Comparison of ENCODE assay signal across 1 cellular context in the genomic region with DNA sequence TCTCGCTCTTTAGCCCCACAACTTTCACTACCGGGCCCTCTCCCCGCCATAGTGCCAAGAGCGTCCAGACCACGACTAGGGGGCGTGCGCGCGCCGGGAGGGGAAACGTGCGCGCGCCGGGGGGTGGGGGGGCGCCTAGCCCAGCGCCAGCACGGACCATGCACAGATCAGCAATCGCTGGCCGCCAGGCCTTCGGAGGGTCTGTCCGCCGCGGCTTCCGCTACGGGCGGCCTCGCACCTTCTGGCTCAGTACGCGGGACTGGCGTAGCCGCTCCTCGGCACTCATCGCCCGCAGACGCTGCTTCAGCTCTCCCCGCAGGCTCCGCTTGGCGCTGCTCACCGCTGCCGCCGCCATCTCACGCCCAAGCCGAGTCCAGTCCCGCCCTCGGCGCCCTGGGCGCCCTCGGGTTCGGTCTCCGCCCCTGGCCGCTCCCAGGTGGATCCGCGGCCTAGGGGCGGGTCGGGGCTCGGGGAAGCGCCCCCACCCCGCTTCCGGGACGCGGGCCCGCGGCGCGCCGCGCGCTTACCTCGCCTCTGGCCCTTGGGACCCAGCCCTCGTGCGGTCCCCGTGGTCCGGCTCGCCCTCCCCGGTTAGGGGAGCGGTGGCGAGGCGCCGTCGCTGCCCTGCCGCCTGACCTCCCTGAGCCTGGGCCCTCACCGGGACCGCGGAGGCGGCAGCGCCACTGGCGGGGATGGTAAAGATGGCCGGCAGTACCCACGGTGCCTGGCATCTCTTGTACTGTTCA.
A peak's percentile ranks its signal among the peaks of the same experiment; 100 is the strongest.
TF ChIP-seq lines count a peak whose summit lies in the region.

MTHFS (minus strand) TSS at position 381 of the 746 bp plus-strand sequence; CDS start at position 355, 26 bp downstream.

TF ChIP-seq in HEK293, 187 proteins besides CTCF, POLR2A, EP300 and RAD21 (continued from another document):
- no peak for TF ChIP-seq ZBTB44 (tag by site-specific recombination; IDR thresholded peaks at IDR 0.05)
- peak; percentile 43; the same call in 1 of the 2 replicates for TF ChIP-seq YY2 (tag by site-specific recombination; IDR thresholded peaks at IDR 0.05)
- TF ChIP-seq ZFHX2 (tag by site-specific recombination; conservative IDR thresholded peaks at IDR 0.05), result peak; percentile 13; the same call in 1 of the 2 replicates
- TF ChIP-seq ZNF248 (tag by site-specific recombination; IDR thresholded peaks at IDR 0.05), result no peak
- peak; percentile 94 for TF ChIP-seq PATZ1 (tag by site-specific recombination; IDR thresholded peaks at IDR 0.05)
- no peak for TF ChIP-seq ZNF223 (tag by site-specific recombination; IDR thresholded peaks at IDR 0.05)
- 0 out of 2 replicates have a peak, but pooled peaks have one; percentile 69 for TF ChIP-seq GLI4 (tag by site-specific recombination; IDR thresholded peaks at IDR 0.05)
- TF ChIP-seq MEIS1 (CRISPR knock-in tag; IDR thresholded peaks at IDR 0.05; ENCODE audit: borderline replicate concordance), result no peak
- peak; percentile 89 for TF ChIP-seq ZFP37 (tag by site-specific recombination; IDR thresholded peaks at IDR 0.05)
- TF ChIP-seq EGR2 (tag by site-specific recombination; IDR thresholded peaks at IDR 0.05; ENCODE audit: low read depth), result 0 out of 2 replicates have a peak, but pooled peaks have one; percentile 3
- TF ChIP-seq OVOL3 (tag by site-specific recombination; IDR thresholded peaks at IDR 0.05), result no peak
- peak; percentile 79 for TF ChIP-seq KLF10 (tag by site-specific recombination; IDR thresholded peaks at IDR 0.05)
- no peak for TF ChIP-seq ZNF549 (tag by site-specific recombination; IDR thresholded peaks at IDR 0.05)
- peak; percentile 96 for TF ChIP-seq KLF8 (tag by site-specific recombination; IDR thresholded peaks at IDR 0.05)
- TF ChIP-seq, protein P1, sequence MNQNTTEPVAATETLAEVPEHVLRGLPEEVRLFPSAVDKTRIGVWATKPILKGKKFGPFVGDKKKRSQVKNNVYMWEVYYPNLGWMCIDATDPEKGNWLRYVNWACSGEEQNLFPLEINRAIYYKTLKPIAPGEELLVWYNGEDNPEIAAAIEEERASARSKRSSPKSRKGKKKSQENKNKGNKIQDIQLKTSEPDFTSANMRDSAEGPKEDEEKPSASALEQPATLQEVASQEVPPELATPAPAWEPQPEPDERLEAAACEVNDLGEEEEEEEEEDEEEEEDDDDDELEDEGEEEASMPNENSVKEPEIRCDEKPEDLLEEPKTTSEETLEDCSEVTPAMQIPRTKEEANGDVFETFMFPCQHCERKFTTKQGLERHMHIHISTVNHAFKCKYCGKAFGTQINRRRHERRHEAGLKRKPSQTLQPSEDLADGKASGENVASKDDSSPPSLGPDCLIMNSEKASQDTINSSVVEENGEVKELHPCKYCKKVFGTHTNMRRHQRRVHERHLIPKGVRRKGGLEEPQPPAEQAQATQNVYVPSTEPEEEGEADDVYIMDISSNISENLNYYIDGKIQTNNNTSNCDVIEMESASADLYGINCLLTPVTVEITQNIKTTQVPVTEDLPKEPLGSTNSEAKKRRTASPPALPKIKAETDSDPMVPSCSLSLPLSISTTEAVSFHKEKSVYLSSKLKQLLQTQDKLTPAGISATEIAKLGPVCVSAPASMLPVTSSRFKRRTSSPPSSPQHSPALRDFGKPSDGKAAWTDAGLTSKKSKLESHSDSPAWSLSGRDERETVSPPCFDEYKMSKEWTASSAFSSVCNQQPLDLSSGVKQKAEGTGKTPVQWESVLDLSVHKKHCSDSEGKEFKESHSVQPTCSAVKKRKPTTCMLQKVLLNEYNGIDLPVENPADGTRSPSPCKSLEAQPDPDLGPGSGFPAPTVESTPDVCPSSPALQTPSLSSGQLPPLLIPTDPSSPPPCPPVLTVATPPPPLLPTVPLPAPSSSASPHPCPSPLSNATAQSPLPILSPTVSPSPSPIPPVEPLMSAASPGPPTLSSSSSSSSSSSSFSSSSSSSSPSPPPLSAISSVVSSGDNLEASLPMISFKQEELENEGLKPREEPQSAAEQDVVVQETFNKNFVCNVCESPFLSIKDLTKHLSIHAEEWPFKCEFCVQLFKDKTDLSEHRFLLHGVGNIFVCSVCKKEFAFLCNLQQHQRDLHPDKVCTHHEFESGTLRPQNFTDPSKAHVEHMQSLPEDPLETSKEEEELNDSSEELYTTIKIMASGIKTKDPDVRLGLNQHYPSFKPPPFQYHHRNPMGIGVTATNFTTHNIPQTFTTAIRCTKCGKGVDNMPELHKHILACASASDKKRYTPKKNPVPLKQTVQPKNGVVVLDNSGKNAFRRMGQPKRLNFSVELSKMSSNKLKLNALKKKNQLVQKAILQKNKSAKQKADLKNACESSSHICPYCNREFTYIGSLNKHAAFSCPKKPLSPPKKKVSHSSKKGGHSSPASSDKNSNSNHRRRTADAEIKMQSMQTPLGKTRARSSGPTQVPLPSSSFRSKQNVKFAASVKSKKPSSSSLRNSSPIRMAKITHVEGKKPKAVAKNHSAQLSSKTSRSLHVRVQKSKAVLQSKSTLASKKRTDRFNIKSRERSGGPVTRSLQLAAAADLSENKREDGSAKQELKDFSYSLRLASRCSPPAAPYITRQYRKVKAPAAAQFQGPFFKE (tag by site-specific recombination; IDR thresholded peaks at IDR 0.05; ENCODE audit: borderline replicate concordance), result no peak
- TF ChIP-seq ZNF394 (tag by site-specific recombination; IDR thresholded peaks at IDR 0.05; ENCODE audit: borderline replicate concordance), result peak; percentile 43; the same call in 1 of the 2 replicates
- TF ChIP-seq SALL2 (tag by site-specific recombination; IDR thresholded peaks at IDR 0.05; ENCODE audit: borderline replicate concordance), result no peak
- TF ChIP-seq ZBTB8A (tag by site-specific recombination; IDR thresholded peaks at IDR 0.05), result peak; percentile 95
